8 cellular contexts compared by ENCODE assay signal in genomic region chr7:99472561-99473314, GRCh38. TPM values are rescaled to one million over a fixed set of nuclear protein-coding genes. Genes with fewer than 3 reads are reported as not detected.
A peak's percentile ranks its signal among the peaks of the same experiment; 100 is the strongest.
DNase-seq lines count a peak whose midpoint lies in the region; ATAC-seq and TF ChIP-seq lines count a peak whose summit lies in the region.

TSS of gene ZNF789 (plus strand) at chr7:99472890. CDS start at chr7:99476457, 3,567 bp downstream.

- intact Hi-C loops in spleen (cut with DNase I; ENCODE audit: low total_unique reads), result no loop called here

- ATAC-seq in GM19023 (IDR thresholded peaks at IDR 0.05; ENCODE audit: unreplicated experiment) (peak; percentile 98), HG03280 (IDR thresholded peaks at IDR 0.05; ENCODE audit: unreplicated experiment) (peak; percentile 97)

- H3K36me3 ChIP-seq in spleen, result peaks cover 0 to 16% (median 4%) of the 10 kb centered on the region in 6 donors

- H3K27me3 ChIP-seq in spleen (replicated peaks in 1 of 7), result no peaks in the 10 kb centered on the region

- peak within 1 kb of the TSS; percentile 81 to 94 (median 91) for H3K27ac ChIP-seq in spleen

- peak; percentile 99 for DNase-seq in AG08396 (ENCODE audit: low spot score)
- peak; percentile 95 for DNase-seq in NCI-H345 treated with DMSO at 0.1 percent for 48 hours (lab: John Stamatoyannopoulos, UW; ENCODE audit: unreplicated experiment)
- peak; percentile 92 to 96 (median 94) for DNase-seq in activated CD4-positive, CD25-positive, alpha-beta regulatory T cell (lab: John Stamatoyannopoulos, UW)
- peak; percentile 94 for DNase-seq in central memory CD4-positive, alpha-beta T cell
- DNase-seq in inferior parietal cortex (ENCODE audit: extremely low spot score), result peak; percentile 96
- peak; percentile 99 for DNase-seq in spleen

- WGBS in spleen, 5 donors, result 0 to 1% (median 0%) methylated on average over 29 to 56 of the region's 56 CpGs

- peak in 2 of 11 experiments; percentile 11 to 49 for TF ChIP-seq CTCF in spleen (IDR thresholded peaks at IDR 0.05 in 8 of 11, conservative IDR thresholded peaks at IDR 0.05 in 3 of 11)

- peak within 1 kb of the TSS; percentile 68 to 93 (median 85) for H3K4me3 ChIP-seq in spleen

- no peak for TF ChIP-seq POLR2A in spleen (IDR thresholded peaks at IDR 0.05)

- peaks cover 8 to 56% (median 19%) of the 10 kb centered on the region in 6 donors for H3K4me1 ChIP-seq in spleen

- no peaks in the 10 kb centered on the region for H3K9me3 ChIP-seq in spleen

RNA-seq across cellular contexts. Expression of gene ZNF789, which starts in this region (rescaled TPM):
- total RNA-seq in spleen, result 10 to 100 TPM in 6 of 7 donors, 1 to 10 TPM in 1; 8.9 to 21.1 (median 13.6) TPM
- 10 to 100 TPM; 10.7 to 22.5 (median 13.6) TPM for polyA plus RNA-seq in spleen

Comparison
In these comparisons a context has a peak if more than half of its experiments do, and no peak if none do; other contexts are left out.
1. Peak in every context shown above with its lines: DNase-seq, ATAC-seq, H3K4me3 ChIP-seq and H3K27ac ChIP-seq.